Comparison of ENCODE assay signal across 8 cellular contexts in genomic region chr1:35929730-35930592, GRCh38. TPM values are rescaled to one million over a fixed set of nuclear protein-coding genes. Genes with fewer than 3 reads are reported as not detected.
DNase-seq lines count a peak whose midpoint lies in the region; ATAC-seq and TF ChIP-seq lines count a peak whose summit lies in the region.

No MANE protein-coding gene starts in this region.

- no peaks in the 10 kb centered on the region for H3K36me3 ChIP-seq in BE2C
- H3K36me3 ChIP-seq in H7 (replicated peaks; ENCODE audit: control insufficient read depth, insufficient read depth, low read length): no peaks in the 10 kb centered on the region
- H3K36me3 ChIP-seq in thymus (ENCODE audit: control insufficient read depth, insufficient read depth): no peaks in the 10 kb centered on the region

- H3K4me1 Mint-ChIP-seq in activated T-cell treated with anti-CD3 and anti-CD28 coated beads, Interleukin-2, amount 50 U/mL, for 72 hours (ENCODE audit: low read depth): peaks cover 41% of the 10 kb centered on the region
- peaks cover 54% of the 10 kb centered on the region for H3K4me1 Mint-ChIP-seq in nephron

- H3K36me3 Mint-ChIP-seq in activated T-cell treated with anti-CD3 and anti-CD28 coated beads, Interleukin-2, amount 50 U/mL, for 72 hours (ENCODE audit: insufficient read depth in 2 of 2): peaks cover 0 to 3% of the 10 kb centered on the region in 2 donors
- no peaks in the 10 kb centered on the region for H3K36me3 Mint-ChIP-seq in nephron (ENCODE audit: low read depth)

- H3K4me1 ChIP-seq in BE2C (no peaks in the 10 kb centered on the region), thymus (ENCODE audit: control insufficient read depth, insufficient read depth, low read length) (peaks cover 9% of the 10 kb centered on the region)

- WGBS in thymus: 2% methylated on average over 15 of the region's 15 CpGs

- H3K27ac ChIP-seq in thymus (ENCODE audit: low read depth): peak overlapping the region; percentile 87

- H3K27me3 ChIP-seq in BE2C (no peaks in the 10 kb centered on the region), H7 (ENCODE audit: control insufficient read depth, insufficient read depth, low read length) (no peaks in the 10 kb centered on the region), thymus (ENCODE audit: control insufficient read depth, insufficient read depth) (no peaks in the 10 kb centered on the region)

- no peaks in the 10 kb centered on the region for H3K27me3 Mint-ChIP-seq in activated T-cell treated with anti-CD3 and anti-CD28 coated beads, Interleukin-2, amount 50 U/mL, for 72 hours (ENCODE audit: low read depth)
- no peaks in the 10 kb centered on the region for H3K27me3 Mint-ChIP-seq in nephron (ENCODE audit: low read depth)

- H3K9me3 ChIP-seq in BE2C (no peaks in the 10 kb centered on the region), thymus (ENCODE audit: control insufficient read depth) (no peaks in the 10 kb centered on the region)

- peak overlapping the region; percentile 84 for H3K4me3 ChIP-seq in BE2C (ENCODE audit: low read depth, low read length)
- H3K4me3 ChIP-seq in H7 (ENCODE audit: insufficient read depth, low read depth, low read length): peak overlapping the region; percentile 89
- H3K4me3 ChIP-seq in fibroblast of pulmonary artery (replicated peaks; ENCODE audit: low read depth, low read length): peak overlapping the region; percentile 84
- H3K4me3 ChIP-seq in thymus (ENCODE audit: low read length): peak overlapping the region; percentile 74

- H3K9me3 Mint-ChIP-seq in activated T-cell treated with anti-CD3 and anti-CD28 coated beads, Interleukin-2, amount 50 U/mL, for 72 hours: no peaks in the 10 kb centered on the region
- no peaks in the 10 kb centered on the region for H3K9me3 Mint-ChIP-seq in nephron

- DNase-seq in BE2C (peak; percentile 13), H7 (peak; percentile 76), NCI-H82 treated with DMSO at 0.1 percent for 48 hours (lab: John Stamatoyannopoulos, UW; ENCODE audit: unreplicated experiment) (peak; percentile 31), fibroblast of pulmonary artery (ENCODE audit: low read depth) (peak; percentile 60)
- DNase-seq in activated T-cell treated with anti-CD3 and anti-CD28 coated beads, Interleukin-2, amount 50 U/mL, for 72 hours: peak; percentile 25 to 40

- H3K27ac Mint-ChIP-seq in activated T-cell treated with anti-CD3 and anti-CD28 coated beads, Interleukin-2, amount 50 U/mL, for 72 hours: peak overlapping the region; percentile 98
- peak overlapping the region; percentile 97 to 100 (median 99) for H3K27ac Mint-ChIP-seq in nephron

- TF ChIP-seq CTCF in BE2C (IDR thresholded peaks at IDR 0.05; ENCODE audit: low read depth, low read length): no peak
- TF ChIP-seq CTCF in fibroblast of pulmonary artery (IDR thresholded peaks at IDR 0.05; ENCODE audit: low read length, missing control alignments): no peak
- no peak for TF ChIP-seq CTCF in nephron (IDR thresholded peaks at IDR 0.05; ENCODE audit: unreplicated experiment in 3 of 3)

- H3K4me3 Mint-ChIP-seq in activated T-cell treated with anti-CD3 and anti-CD28 coated beads, Interleukin-2, amount 50 U/mL, for 72 hours: peak overlapping the region; percentile 91 to 94
- H3K4me3 Mint-ChIP-seq in nephron: peak overlapping the region; percentile 91 to 96 (median 94)

- ATAC-seq in activated T-cell treated with anti-CD3 and anti-CD28 coated beads, Interleukin-2, amount 50 U/mL, for 72 hours (replicated peaks in 1 of 2): peak in 1 of 2 donors; percentile 3
- ATAC-seq in GM18909 (IDR thresholded peaks at IDR 0.05; ENCODE audit: poor library complexity, unreplicated experiment): no peak

RNA-seq across cellular contexts. Expression of gene AGO3, which starts 0.9 kb away (rescaled TPM):
- 1.8 TPM for polyA plus RNA-seq in BE2C (2012; ENCODE audit: insufficient read depth, insufficient read length, low read depth)
- total RNA-seq in H7 (2014; rRNA removed; shearing (Covaris generic)): 28.5 and 35.3 TPM in 2 replicates
- 10 to 100 TPM; 30.1 to 35.9 TPM for total RNA-seq in activated T-cell treated with anti-CD3 and anti-CD28 coated beads, Interleukin-2, amount 50 U/mL, for 72 hours
- 4.1 TPM for polyA plus RNA-seq in thymus

RNA-seq across cellular contexts. Expression of gene AGO1, which starts 47.0 kb away (rescaled TPM):
- polyA plus RNA-seq in BE2C (2012; ENCODE audit: insufficient read depth, insufficient read length, low read depth): 3.8 TPM
- 64.6 and 76.1 TPM in 2 replicates for total RNA-seq in H7 (2014; rRNA removed; shearing (Covaris generic))
- 10 to 100 TPM; 28.6 to 33.0 TPM for total RNA-seq in activated T-cell treated with anti-CD3 and anti-CD28 coated beads, Interleukin-2, amount 50 U/mL, for 72 hours
- polyA plus RNA-seq in thymus: 3.7 TPM

Comparison
In these comparisons a context has a peak if more than half of its experiments do, and no peak if none do; other contexts are left out.
1. DNase-seq: peak in every context shown above with its lines; median percentile 76 in H7; 60 in fibroblast of pulmonary artery; 32 in activated T-cell treated with anti-CD3 and anti-CD28 coated beads, Interleukin-2, amount 50 U/mL, for 72 hours; 31 in NCI-H82 treated with DMSO at 0.1 percent for 48 hours; 13 in BE2C.